ENCODE assay signal across 14 cellular contexts in the genomic region with DNA sequence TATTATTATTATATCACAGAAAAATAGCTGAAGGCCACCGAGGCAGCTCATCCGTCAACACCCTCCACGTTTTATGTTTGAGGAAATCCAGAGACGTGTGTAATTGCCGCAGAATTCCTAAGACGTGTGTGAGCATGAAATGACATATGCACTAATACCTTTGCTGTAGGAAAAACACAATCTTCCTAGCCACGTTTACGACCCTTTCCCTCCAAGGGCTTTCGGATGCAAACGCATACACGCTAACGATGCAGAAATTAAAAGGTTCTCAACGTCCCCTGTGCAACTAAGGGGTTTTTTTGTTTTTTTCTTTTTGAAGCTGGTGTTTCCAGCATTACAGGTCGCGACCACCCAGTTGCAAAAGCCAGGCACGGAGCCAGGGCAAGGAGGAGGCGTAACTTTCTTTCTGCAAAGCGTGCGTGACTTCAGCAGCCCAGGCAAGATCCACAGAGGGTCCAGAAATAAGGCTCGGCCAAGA. TPM values are rescaled to one million over a fixed set of nuclear protein-coding genes. Genes with fewer than 3 reads are reported as not detected.
DNase-seq lines count a peak whose midpoint lies in the region; ATAC-seq and TF ChIP-seq lines count a peak whose summit lies in the region.
"Had no signal": no experiment of that assay in that cellular context is flagged by ENCODE, and none has a peak within 500 bp of the region (broad histone marks: within the 10 kb centered on the region; RNA-seq: fewer than 3 reads in every experiment).

No MANE protein-coding gene starts in this region.

- H3K27me3 ChIP-seq in CD8-positive, alpha-beta memory T cell (ENCODE audit: insufficient read depth, low read length, poor library complexity, severe bottlenecking), result no peaks in the 10 kb centered on the region

- no peak overlapping the region for H3K27ac Mint-ChIP-seq in CD8-positive, alpha-beta memory T cell
- H3K27ac Mint-ChIP-seq in activated T-helper 17 cell treated with anti-CD3 and anti-CD28 coated beads, Interleukin-2, amount 50 U/mL, for 72 hours, result no peak overlapping the region

- no peak overlapping the region for H3K27ac ChIP-seq in CD8-positive, alpha-beta memory T cell (ENCODE audit: low read depth, low read length)
- peak overlapping the region; percentile 74 for H3K27ac ChIP-seq in mesodermal cell (ENCODE audit: low read depth, low read length, severe bottlenecking)
- H3K27ac ChIP-seq: VCaP had no signal

- peak in 3 of 5 donors; percentile 25 to 61 (median 38) for DNase-seq in CD8-positive, alpha-beta memory T cell
- DNase-seq in HEK293T (ENCODE audit: extremely low spot score) (peak; percentile 14), mesenteric fat pad (ENCODE audit: low spot score) (no peak), OCI-M2 (lab: John Stamatoyannopoulos, UW; ENCODE audit: unreplicated experiment) (no peak)
- no peak for DNase-seq in activated CD4-positive, CD25-positive, alpha-beta regulatory T cell (lab: John Stamatoyannopoulos, UW)
- DNase-seq: amniotic stem cell, DMS79, erythroblast, MM.1S had no signal

- no peak overlapping the region for H3K4me3 ChIP-seq in CD8-positive, alpha-beta memory T cell (ENCODE audit: low read length)
- H3K4me3 ChIP-seq in mesodermal cell (ENCODE audit: extremely low read depth, insufficient read depth, low read length, poor library complexity, severe bottlenecking), result no peak overlapping the region

- CTCF ChIA-PET in CD8-positive, alpha-beta memory T cell (lab: Charles Lee), result no interaction called here
- CTCF ChIA-PET in HEK293T (lab: Yijun Ruan, JAX), result no interaction called here

- no peaks in the 10 kb centered on the region for H3K36me3 Mint-ChIP-seq in CD8-positive, alpha-beta memory T cell
- no peaks in the 10 kb centered on the region for H3K36me3 Mint-ChIP-seq in activated T-helper 17 cell treated with anti-CD3 and anti-CD28 coated beads, Interleukin-2, amount 50 U/mL, for 72 hours (ENCODE audit: low read depth)

- no peak overlapping the region for H3K4me3 Mint-ChIP-seq in CD8-positive, alpha-beta memory T cell
- no peak overlapping the region for H3K4me3 Mint-ChIP-seq in activated T-helper 17 cell treated with anti-CD3 and anti-CD28 coated beads, Interleukin-2, amount 50 U/mL, for 72 hours

- H3K9me3 ChIP-seq in CD8-positive, alpha-beta memory T cell (ENCODE audit: low read length), result no peaks in the 10 kb centered on the region
- H3K9me3 ChIP-seq in mesodermal cell (ENCODE audit: control insufficient read depth, low read length), result no peaks in the 10 kb centered on the region

- ATAC-seq in activated T-helper 17 cell treated with anti-CD3 and anti-CD28 coated beads, Interleukin-2, amount 50 U/mL, for 72 hours (replicated peaks), result peak; percentile 20
- ATAC-seq in HG03439 (IDR thresholded peaks at IDR 0.05; ENCODE audit: unreplicated experiment), result no peak

- 58 to 59% methylated on average over 9 to 16 of the region's 20 CpGs for WGBS in mesodermal cell (ENCODE audit: insufficient coverage in 2 of 2), 2 experiments

- POLR2A ChIA-PET in CD8-positive, alpha-beta memory T cell (lab: Charles Lee), result no interaction called here
- POLR2A ChIA-PET in HEK293T (lab: Yijun Ruan, JAX), result no interaction called here

- H3K4me1 ChIP-seq in CD8-positive, alpha-beta memory T cell (ENCODE audit: insufficient read depth, low read length), result no peaks in the 10 kb centered on the region
- H3K4me1 ChIP-seq in mesodermal cell (ENCODE audit: control insufficient read depth, insufficient read depth, low read length, poor library complexity, severe bottlenecking), result no peaks in the 10 kb centered on the region

- no peaks in the 10 kb centered on the region for H3K9me3 Mint-ChIP-seq in CD8-positive, alpha-beta memory T cell
- H3K9me3 Mint-ChIP-seq in activated T-helper 17 cell treated with anti-CD3 and anti-CD28 coated beads, Interleukin-2, amount 50 U/mL, for 72 hours, result no peaks in the 10 kb centered on the region

- H3K27me3 Mint-ChIP-seq in CD8-positive, alpha-beta memory T cell, result peaks cover 0 to 6% of the 10 kb centered on the region in 2 donors
- H3K27me3 Mint-ChIP-seq in activated T-helper 17 cell treated with anti-CD3 and anti-CD28 coated beads, Interleukin-2, amount 50 U/mL, for 72 hours, result no peaks in the 10 kb centered on the region

- H3K4me1 Mint-ChIP-seq in CD8-positive, alpha-beta memory T cell, result no peaks in the 10 kb centered on the region
- no peaks in the 10 kb centered on the region for H3K4me1 Mint-ChIP-seq in activated T-helper 17 cell treated with anti-CD3 and anti-CD28 coated beads, Interleukin-2, amount 50 U/mL, for 72 hours

- H3K36me3 ChIP-seq in CD8-positive, alpha-beta memory T cell (ENCODE audit: insufficient read depth, low read length), result no peaks in the 10 kb centered on the region
- H3K36me3 ChIP-seq in mesodermal cell (ENCODE audit: control insufficient read depth, insufficient read depth, low read length), result no peaks in the 10 kb centered on the region

TF ChIP-seq in HEK293T, 16 proteins besides CTCF, POLR2A, EP300 and RAD21:
- TF ChIP-seq, protein P1, sequence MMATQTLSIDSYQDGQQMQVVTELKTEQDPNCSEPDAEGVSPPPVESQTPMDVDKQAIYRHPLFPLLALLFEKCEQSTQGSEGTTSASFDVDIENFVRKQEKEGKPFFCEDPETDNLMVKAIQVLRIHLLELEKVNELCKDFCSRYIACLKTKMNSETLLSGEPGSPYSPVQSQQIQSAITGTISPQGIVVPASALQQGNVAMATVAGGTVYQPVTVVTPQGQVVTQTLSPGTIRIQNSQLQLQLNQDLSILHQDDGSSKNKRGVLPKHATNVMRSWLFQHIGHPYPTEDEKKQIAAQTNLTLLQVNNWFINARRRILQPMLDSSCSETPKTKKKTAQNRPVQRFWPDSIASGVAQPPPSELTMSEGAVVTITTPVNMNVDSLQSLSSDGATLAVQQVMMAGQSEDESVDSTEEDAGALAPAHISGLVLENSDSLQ (IDR thresholded peaks at IDR 0.05), result peak; percentile 68
- TF ChIP-seq FOXM1 (IDR thresholded peaks at IDR 0.05; ENCODE audit: borderline replicate concordance) (no peak), L3MBTL2 (conservative IDR thresholded peaks at IDR 0.05) (no peak; the same call in 1 of the 2 replicates), BHLHE40 (IDR thresholded peaks at IDR 0.05; ENCODE audit: borderline replicate concordance) (no peak), SP1 (IDR thresholded peaks at IDR 0.05) (no peak), ARNT (IDR thresholded peaks at IDR 0.05) (no peak), ELF4 (IDR thresholded peaks at IDR 0.05) (no peak), HDGF (IDR thresholded peaks at IDR 0.05; ENCODE audit: borderline replicate concordance) (no peak), FOXA1 (IDR thresholded peaks at IDR 0.05) (no peak)

RNA-seq across cellular contexts. Expression of gene CRLF2, which starts 33.8 kb away (rescaled TPM):
- total RNA-seq in CD8-positive, alpha-beta memory T cell, result under 1 TPM; 0.13 to 0.22 TPM
- polyA plus RNA-seq in CD8-positive, alpha-beta memory T cell, result not detected
- total RNA-seq in activated T-helper 17 cell treated with anti-CD3 and anti-CD28 coated beads, Interleukin-2, amount 50 U/mL, for 72 hours, result 1 to 10 TPM in 1 of 2 donors, under 1 TPM in 1; 0.63 to 1.4 TPM
- not detected for polyA plus RNA-seq in mesodermal cell (2013, experiment 1 of 2)
- polyA plus RNA-seq in mesodermal cell (2013, experiment 2 of 2), result not detected
- total RNA-seq in mesenteric fat pad, result 0.22 TPM
- total RNA-seq: pulmonary artery endothelial cell had no signal

Comparison
In these comparisons a context has a peak if more than half of its experiments do, and no peak if none do; other contexts are left out.
1. DNase-seq: peak in CD8-positive, alpha-beta memory T cell (3 of 5) and HEK293T (single experiment); none in activated CD4-positive, CD25-positive, alpha-beta regulatory T cell (0 of 4), mesenteric fat pad (single experiment) and OCI-M2 (single experiment).